Comparison of ENCODE assay signal across 2 cellular contexts in the genomic region with DNA sequence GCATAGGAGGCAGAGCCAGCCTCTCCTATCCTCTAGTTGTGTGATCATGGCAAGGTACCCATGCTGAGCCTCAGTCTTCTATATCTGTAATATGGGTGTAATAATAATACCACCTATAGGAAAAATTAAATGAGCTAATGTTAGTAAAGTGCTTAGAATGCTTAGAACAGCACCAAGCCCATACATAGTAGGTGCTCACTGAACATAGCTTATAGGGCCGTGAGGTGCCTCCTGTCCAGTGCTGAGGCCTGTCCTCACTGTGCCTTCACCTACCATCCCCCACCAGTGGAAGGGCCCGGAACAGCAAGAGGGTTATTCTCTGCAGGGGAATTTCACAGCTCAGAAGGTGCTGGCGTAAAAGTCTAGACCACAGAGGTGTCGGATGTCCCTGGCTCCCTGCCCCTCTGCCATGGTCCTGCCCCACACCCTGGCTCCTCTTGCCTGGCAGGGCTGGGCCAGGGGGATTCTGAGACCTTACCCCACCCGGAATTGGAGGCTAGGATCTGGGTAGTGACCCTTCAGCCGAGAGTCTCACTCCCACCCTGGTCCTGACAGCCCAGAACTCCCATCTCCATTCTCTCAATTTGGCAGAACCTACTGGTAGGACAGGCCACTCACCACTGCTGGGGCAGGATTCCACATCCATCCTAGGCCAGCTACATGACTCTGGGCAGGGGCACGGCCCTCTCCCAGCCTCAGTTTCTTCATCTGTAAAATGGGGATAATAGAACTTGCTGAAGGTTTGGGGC.
TF ChIP-seq lines count a peak whose summit lies in the region.

No MANE protein-coding gene starts in this region.

TF ChIP-seq in HCT116, 20 proteins besides CTCF, POLR2A, EP300 and RAD21:
- TF ChIP-seq MAX (IDR thresholded peaks at IDR 0.05) (no peak), CBX3 (IDR thresholded peaks at IDR 0.05; ENCODE audit: low read depth) (no peak), ZFX (IDR thresholded peaks at IDR 0.05) (no peak), ELF1 (IDR thresholded peaks at IDR 0.05; ENCODE audit: borderline replicate concordance, low read depth) (no peak), TCF7L2 (IDR thresholded peaks at IDR 0.05; ENCODE audit: borderline replicate concordance, extremely low read depth, insufficient read depth, insufficient read length) (no peak)

TF ChIP-seq in GM12878, 131 proteins besides CTCF, POLR2A, EP300 and RAD21:
- TF ChIP-seq POLR2AphosphoS2 (IDR thresholded peaks at IDR 0.05; ENCODE audit: low read depth, low read length) (no peak), ZNF687 (IDR thresholded peaks at IDR 0.05) (no peak), CEBPB (IDR thresholded peaks at IDR 0.05; ENCODE audit: borderline replicate concordance in 1 of 2, low read depth in 2 of 2, low read length in 2 of 2) (no peak), EZH2 (IDR thresholded peaks at IDR 0.05; ENCODE audit: borderline replicate concordance, control insufficient read depth, low read depth, low read length) (no peak), RAD51 (IDR thresholded peaks at IDR 0.05) (no peak), EED (IDR thresholded peaks at IDR 0.05; ENCODE audit: low read depth) (no peak), KLF5 (IDR thresholded peaks at IDR 0.05; ENCODE audit: partially characterized antibody) (no peak), NFXL1 (IDR thresholded peaks at IDR 0.05; ENCODE audit: borderline replicate concordance) (no peak), ZSCAN29 (IDR thresholded peaks at IDR 0.05) (no peak), IRF4 (IDR thresholded peaks at IDR 0.05; ENCODE audit: low read depth, low read length) (no peak), ZNF274 (IDR thresholded peaks at IDR 0.05; ENCODE audit: insufficient read depth, insufficient read length) (no peak), CBX3 (IDR thresholded peaks at IDR 0.05; ENCODE audit: borderline replicate concordance, low read depth) (no peak), EGR1 (IDR thresholded peaks at IDR 0.05; ENCODE audit: borderline replicate concordance in 1 of 2, low read depth in 2 of 2, low read length in 2 of 2) (no peak), BACH1 (IDR thresholded peaks at IDR 0.05; ENCODE audit: borderline replicate concordance) (no peak), ZBED1 (IDR thresholded peaks at IDR 0.05; ENCODE audit: borderline replicate concordance) (no peak), SKIL (IDR thresholded peaks at IDR 0.05; ENCODE audit: low read depth, poor library complexity, severe bottlenecking) (no peak), TBL1XR1 (IDR thresholded peaks at IDR 0.05; ENCODE audit: low read depth, low read length) (no peak), PAX8 (IDR thresholded peaks at IDR 0.05) (no peak), RUNX3 (IDR thresholded peaks at IDR 0.05; ENCODE audit: low read length) (no peak)
- TF ChIP-seq, protein P1, sequence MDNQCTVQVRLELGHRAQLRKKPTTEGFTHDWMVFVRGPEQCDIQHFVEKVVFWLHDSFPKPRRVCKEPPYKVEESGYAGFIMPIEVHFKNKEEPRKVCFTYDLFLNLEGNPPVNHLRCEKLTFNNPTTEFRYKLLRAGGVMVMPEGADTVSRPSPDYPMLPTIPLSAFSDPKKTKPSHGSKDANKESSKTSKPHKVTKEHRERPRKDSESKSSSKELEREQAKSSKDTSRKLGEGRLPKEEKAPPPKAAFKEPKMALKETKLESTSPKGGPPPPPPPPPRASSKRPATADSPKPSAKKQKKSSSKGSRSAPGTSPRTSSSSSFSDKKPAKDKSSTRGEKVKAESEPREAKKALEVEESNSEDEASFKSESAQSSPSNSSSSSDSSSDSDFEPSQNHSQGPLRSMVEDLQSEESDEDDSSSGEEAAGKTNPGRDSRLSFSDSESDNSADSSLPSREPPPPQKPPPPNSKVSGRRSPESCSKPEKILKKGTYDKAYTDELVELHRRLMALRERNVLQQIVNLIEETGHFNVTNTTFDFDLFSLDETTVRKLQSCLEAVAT (IDR thresholded peaks at IDR 0.05), result no peak
TF ChIP-seq in GM12878: peak in this region for 0.
